7 cellular contexts compared by ENCODE assay signal in genomic region chr5:177336112-177336511, GRCh38. TPM values are rescaled to one million over a fixed set of nuclear protein-coding genes. Genes with fewer than 3 reads are reported as not detected.
DNase-seq lines count a peak whose midpoint lies in the region; ATAC-seq, FAIRE-seq and TF ChIP-seq lines count a peak whose summit lies in the region.

No MANE protein-coding gene starts in this region.

- H3F3A ChIP-seq in MM.1S (ENCODE audit: insufficient read depth, low read length), result no peaks in the 10 kb centered on the region

- H3K9ac ChIP-seq in MM.1S (ENCODE audit: low read length) (no peak overlapping the region), K562 (ENCODE audit: insufficient read depth in 1 of 2, low read depth in 2 of 2, low read length in 2 of 2) (no peak overlapping the region)

- no TSS peak for BruUV-seq in K562 (replicated peaks; lab: Mats Ljungman, UMichigan)

- no peak overlapping the region for H2AFZ ChIP-seq in MM.1S (ENCODE audit: low read length)
- H2AFZ ChIP-seq in K562 (ENCODE audit: low read depth, low read length), result no peak overlapping the region
- no peak overlapping the region for H2AFZ ChIP-seq in osteoblast (ENCODE audit: low read length)

- TF ChIP-seq RAD21 in K562 (CRISPR knock-in tag; conservative IDR thresholded peaks at IDR 0.05 in 1 of 2, IDR thresholded peaks at IDR 0.05 in 1 of 2), result no peak

- H3K79me2 ChIP-seq in MM.1S (ENCODE audit: low read length), result peaks cover 36% of the 10 kb centered on the region
- peaks cover 11% of the 10 kb centered on the region for H3K79me2 ChIP-seq in K562 (ENCODE audit: control insufficient read depth, insufficient read depth, low read length)
- H3K79me2 ChIP-seq in osteoblast (ENCODE audit: insufficient read depth, low read length), result peaks cover 26% of the 10 kb centered on the region

- no peak for FAIRE-seq in K562 (lab: Jason Lieb, UNC)

- peaks cover 55% of the 10 kb centered on the region for H3K36me3 ChIP-seq in GM06990 (ENCODE audit: control insufficient read depth, insufficient read depth, low read length)
- peaks cover 9% of the 10 kb centered on the region; the same call in 1 of the 2 replicates for H3K36me3 ChIP-seq in MM.1S (replicated peaks; ENCODE audit: insufficient read depth, low read length)
- H3K36me3 ChIP-seq in K562 (ENCODE audit: control insufficient read depth, insufficient read depth, low read length), result peaks cover 91% of the 10 kb centered on the region
- H3K36me3 ChIP-seq in osteoblast (ENCODE audit: insufficient read depth, low read length), result peaks cover 48% of the 10 kb centered on the region

- H3K4me2 ChIP-seq in MM.1S (ENCODE audit: low read depth, low read length) (no peak overlapping the region), K562 (ENCODE audit: insufficient read depth, low read length) (no peak overlapping the region), osteoblast (ENCODE audit: insufficient read depth, low read length) (no peak overlapping the region)

- H3K27me3 ChIP-seq in GM06990 (replicated peaks; ENCODE audit: control insufficient read depth, insufficient read depth, low read length), result no peaks in the 10 kb centered on the region
- H3K27me3 ChIP-seq in MM.1S (replicated peaks; ENCODE audit: insufficient read depth, low read length), result no peaks in the 10 kb centered on the region
- no peaks in the 10 kb centered on the region for H3K27me3 ChIP-seq in K562 (ENCODE audit: control insufficient read depth in 2 of 2, insufficient read depth in 2 of 2, low read length in 2 of 2)
- no peaks in the 10 kb centered on the region for H3K27me3 ChIP-seq in osteoblast (ENCODE audit: insufficient read depth, low read length)

- TF ChIP-seq CTCF in GM06990 (IDR thresholded peaks at IDR 0.05; ENCODE audit: insufficient read depth, low read length, poor library complexity, severe bottlenecking) (peak; percentile 49), MM.1S (IDR thresholded peaks at IDR 0.05; ENCODE audit: low read length) (peak; percentile 41), K562 (IDR thresholded peaks at IDR 0.05 in 2 of 3, conservative IDR thresholded peaks at IDR 0.05 in 1 of 3; ENCODE audit: insufficient read depth in 2 of 3, low read depth in 1 of 3, low read length in 3 of 3) (peak; percentile 33 to 64 (median 47); a peak in 5 of 6 replicates), osteoblast (IDR thresholded peaks at IDR 0.05; ENCODE audit: extremely low read depth, low read depth, low read length) (peak; percentile 38)

- intact Hi-C loops in K562 (cut with micrococcal nuclease), result no loop called here

- CTCF ChIA-PET in K562 (lab: Yijun Ruan, JAX; ENCODE audit: low intra/inter-chr PET ratio), result no interaction called here

- ATAC-seq in K562 (peak; percentile 58), GM19395 (IDR thresholded peaks at IDR 0.05; ENCODE audit: unreplicated experiment) (no peak)

- H3K4me1 ChIP-seq in MM.1S (ENCODE audit: low read length) (no peaks in the 10 kb centered on the region), K562 (replicated peaks in 1 of 2; ENCODE audit: control insufficient read depth in 2 of 2, insufficient read depth in 2 of 2, low read length in 2 of 2) (peaks cover 0 to under 1% of the 10 kb centered on the region in 2 experiments; a peak in 1 of 5 replicates), osteoblast (ENCODE audit: insufficient read depth, low read length) (no peaks in the 10 kb centered on the region)

- no peak for TF ChIP-seq EP300 in K562 (IDR thresholded peaks at IDR 0.05; ENCODE audit: low read length)

- H3K27ac ChIP-seq in MM.1S (ENCODE audit: low read length) (no peak overlapping the region), K562 (ENCODE audit: extremely low read depth, low read depth, low read length) (no peak overlapping the region), osteoblast (ENCODE audit: low read depth, low read length) (no peak overlapping the region)

- H3K4me3 ChIP-seq in GM06990 (replicated peaks; ENCODE audit: low read depth, low read length), result no peak overlapping the region
- H3K4me3 ChIP-seq in MM.1S (ENCODE audit: low read length), result no peak overlapping the region
- no peak overlapping the region for H3K4me3 ChIP-seq in K562
- no peak overlapping the region for H3K4me3 ChIP-seq in osteoblast (ENCODE audit: insufficient read depth, low read length)

- H4K20me1 ChIP-seq in MM.1S (ENCODE audit: insufficient read depth, low read length), result 0 out of 2 replicates have a peak, but pooled peaks cover 3% of the 10 kb centered on the region
- 0 out of 2 replicates have a peak, but pooled peaks cover 8% of the 10 kb centered on the region for H4K20me1 ChIP-seq in K562 (replicated peaks; ENCODE audit: control insufficient read depth, insufficient read depth, low read length)
- H4K20me1 ChIP-seq in osteoblast (ENCODE audit: insufficient read depth, low read length), result peaks cover 19% of the 10 kb centered on the region

- WGBS in K562 (ENCODE audit: insufficient coverage, low coverage, missing lambda C conversion rate), result 78% methylated on average over 10 of the region's 12 CpGs

- no peaks in the 10 kb centered on the region for H3K9me3 ChIP-seq in MM.1S (replicated peaks; ENCODE audit: insufficient read depth, low read length)
- no peaks in the 10 kb centered on the region for H3K9me3 ChIP-seq in K562 (replicated peaks; ENCODE audit: control insufficient read depth, insufficient read depth, low read depth, low read length)
- H3K9me3 ChIP-seq in osteoblast (ENCODE audit: low read depth, low read length), result no peaks in the 10 kb centered on the region

- POLR2A ChIA-PET in K562 (lab: Yijun Ruan, JAX), result interaction anchor here (1.1 to 1.2 kb wide), 2 partner anchors 8 to 39 kb away, joined by 3 to 4 read pairs; no protein-coding TSS in a partner anchor

- DNase-seq in GM06990 (ENCODE audit: extremely low read depth, insufficient read length), result no peak
- no peak for DNase-seq in MM.1S
- DNase-seq in K562 (ENCODE audit: extremely low read depth in 1 of 4, low spot score in 3 of 4), result no peak
- peak; percentile 90 for DNase-seq in osteoblast (ENCODE audit: insufficient read length, low spot score, missing footprints)
- DNase-seq in dedifferentiated amniotic fluid mesenchymal stem cell (ENCODE audit: extremely low spot score), result no peak
- no peak for DNase-seq in SKM-1 treated with dmso at 0.1 percent for 144 hours (lab: John Stamatoyannopoulos, UW; ENCODE audit: unreplicated experiment)

- in situ Hi-C loops in K562 (cut with MboI), result no loop called here

- TF ChIP-seq POLR2A in K562 (conservative IDR thresholded peaks at IDR 0.05), result no peak

- no peaks in the 10 kb centered on the region for H3K9me1 ChIP-seq in K562 (ENCODE audit: control insufficient read depth, insufficient read depth, low read length)

- no peaks in the 10 kb centered on the region for H3K9me2 ChIP-seq in MM.1S (replicated peaks; ENCODE audit: insufficient read depth, low read length)

RNA-seq across cellular contexts. Expression of gene LMAN2, which starts 15.4 kb away (rescaled TPM):
- total RNA-seq in K562 (2011; cell fraction: chromatin; rRNA removed; ENCODE audit: low replicate concordance), result 108 and 260 TPM in 2 replicates
- 422 and 429 TPM in 2 replicates for total RNA-seq in K562 (2011; cell fraction: nucleolus; rRNA removed)
- 240 and 283 TPM in 2 replicates for total RNA-seq in K562 (2011; cell fraction: nucleoplasm; rRNA removed)
- total RNA-seq in K562 (2014; rRNA removed) (200 and 216 TPM in 2 replicates), K562 (2014; rRNA removed; fragmentation: Illumina TruSeq; extraction: Trizol) (69.3 and 110 TPM in 2 replicates), K562 (2015; rRNA removed; fragmentation: Illumina TruSeq; extraction: Trizol) (179 and 196 TPM in 2 replicates), K562 (2021) (130 and 136 TPM in 2 replicates), osteoblast (295 and 356 TPM in 2 replicates)
- polyA plus RNA-seq in K562 (2011; rRNA removed) (119 and 150 TPM in 2 replicates), K562 (2014; fragmentation: Illumina TruSeq; extraction: Trizol) (241 and 254 TPM in 2 replicates), K562 (2014; fragmentation: Nextera tagmentation; extraction: Ambion mirVana) (1 to 10 TPM; 2.7 to 8.5 TPM), K562 (2014; rRNA removed) (196 and 235 TPM in 2 replicates)
- 299 and 407 TPM in 2 replicates for polyA plus RNA-seq in K562 (2011; cell fraction: cytosol; rRNA removed)
- 207 and 224 TPM in 2 replicates for polyA plus RNA-seq in K562 (2011; cell fraction: nucleus; rRNA removed)
- 176 and 216 TPM in 2 replicates for polyA plus RNA-seq in K562 (2012)
- polyA minus RNA-seq in K562 (2011; rRNA and poly(A)+ RNA removed), result 113 and 151 TPM in 2 replicates
- 150 and 163 TPM in 2 replicates for polyA minus RNA-seq in K562 (2011; cell fraction: cytosol; rRNA and poly(A)+ RNA removed)
- polyA minus RNA-seq in K562 (2011; cell fraction: nucleus; rRNA and poly(A)+ RNA removed), result 76.1 and 108 TPM in 2 replicates

RNA-seq across cellular contexts. Expression of gene RGS14, which starts 21.6 kb away (rescaled TPM):
- 35.8 and 98.9 TPM in 2 replicates for total RNA-seq in K562 (2011; cell fraction: chromatin; rRNA removed; ENCODE audit: low replicate concordance)
- 87.6 and 104 TPM in 2 replicates for total RNA-seq in K562 (2011; cell fraction: nucleolus; rRNA removed)
- total RNA-seq in K562 (2011; cell fraction: nucleoplasm; rRNA removed), result 52.4 and 57.0 TPM in 2 replicates
- total RNA-seq in K562 (2014; rRNA removed) (63.1 and 86.1 TPM in 2 replicates), K562 (2014; rRNA removed; fragmentation: Illumina TruSeq; extraction: Trizol) (6.3 and 10.5 TPM in 2 replicates), K562 (2015; rRNA removed; fragmentation: Illumina TruSeq; extraction: Trizol) (34.5 and 38.8 TPM in 2 replicates), K562 (2021) (50.3 and 55.4 TPM in 2 replicates), osteoblast (7.4 and 9.4 TPM in 2 replicates)
- polyA plus RNA-seq in K562 (2011; rRNA removed) (21.2 and 40.8 TPM in 2 replicates), K562 (2014; fragmentation: Illumina TruSeq; extraction: Trizol) (42.0 and 46.3 TPM in 2 replicates), K562 (2014; fragmentation: Nextera tagmentation; extraction: Ambion mirVana) (1 to 10 TPM in 1 of 2 experiments, under 1 TPM in 1; 0.28 to 1.3 TPM), K562 (2014; rRNA removed) (75.9 and 101 TPM in 2 replicates)
- polyA plus RNA-seq in K562 (2011; cell fraction: cytosol; rRNA removed), result 54.2 and 98.9 TPM in 2 replicates
- polyA plus RNA-seq in K562 (2011; cell fraction: nucleus; rRNA removed), result 174 and 232 TPM in 2 replicates
- polyA plus RNA-seq in K562 (2012), result 40.9 and 53.0 TPM in 2 replicates
- polyA minus RNA-seq in K562 (2011; rRNA and poly(A)+ RNA removed), result 11.5 and 13.6 TPM in 2 replicates
- 20.3 and 24.8 TPM in 2 replicates for polyA minus RNA-seq in K562 (2011; cell fraction: cytosol; rRNA and poly(A)+ RNA removed)
- 49.7 and 64.5 TPM in 2 replicates for polyA minus RNA-seq in K562 (2011; cell fraction: nucleus; rRNA and poly(A)+ RNA removed)

RNA-seq across cellular contexts. Expression of gene MXD3, which starts 24.4 kb away (rescaled TPM):
- total RNA-seq in K562 (2011; cell fraction: chromatin; rRNA removed; ENCODE audit: low replicate concordance), result 16.1 and 35.8 TPM in 2 replicates
- 30.9 and 32.9 TPM in 2 replicates for total RNA-seq in K562 (2011; cell fraction: nucleolus; rRNA removed)
- total RNA-seq in K562 (2011; cell fraction: nucleoplasm; rRNA removed), result 25.8 and 34.4 TPM in 2 replicates
- total RNA-seq in K562 (2014; rRNA removed), result 18.2 and 19.5 TPM in 2 replicates
- total RNA-seq in K562 (2014; rRNA removed; fragmentation: Illumina TruSeq; extraction: Trizol), result 0.65 and 0.83 TPM in 2 replicates
- total RNA-seq in K562 (2015; rRNA removed; fragmentation: Illumina TruSeq; extraction: Trizol), result 4.5 and 6.1 TPM in 2 replicates
- total RNA-seq in K562 (2021), result 12.0 and 16.2 TPM in 2 replicates
- 5.2 and 13.6 TPM in 2 replicates for polyA plus RNA-seq in K562 (2011; rRNA removed)
- polyA plus RNA-seq in K562 (2011; cell fraction: cytosol; rRNA removed), result 9.9 and 15.2 TPM in 2 replicates
- polyA plus RNA-seq in K562 (2011; cell fraction: nucleus; rRNA removed), result 81.7 and 87.5 TPM in 2 replicates
- polyA plus RNA-seq in K562 (2012), result 9.2 and 20.7 TPM in 2 replicates
- 1.8 and 4.5 TPM in 2 replicates for polyA plus RNA-seq in K562 (2014; fragmentation: Illumina TruSeq; extraction: Trizol)
- polyA plus RNA-seq in K562 (2014; fragmentation: Nextera tagmentation; extraction: Ambion mirVana), result under 1 TPM; 0.28 to 0.59 TPM
- 22.8 and 24.8 TPM in 2 replicates for polyA plus RNA-seq in K562 (2014; rRNA removed)
- 1.8 and 1.9 TPM in 2 replicates for polyA minus RNA-seq in K562 (2011; rRNA and poly(A)+ RNA removed)
- polyA minus RNA-seq in K562 (2011; cell fraction: cytosol; rRNA and poly(A)+ RNA removed), result 1.2 and 4.6 TPM in 2 replicates
- polyA minus RNA-seq in K562 (2011; cell fraction: nucleus; rRNA and poly(A)+ RNA removed), result 12.3 and 14.9 TPM in 2 replicates
- 2.7 and 3.3 TPM in 2 replicates for total RNA-seq in osteoblast

RNA-seq across cellular contexts. Expression of gene PRELID1, which starts 32.5 kb away (rescaled TPM):
- total RNA-seq in K562 (2011; cell fraction: chromatin; rRNA removed; ENCODE audit: low replicate concordance), result 48.2 and 87.9 TPM in 2 replicates
- total RNA-seq in K562 (2011; cell fraction: nucleolus; rRNA removed), result 113 and 136 TPM in 2 replicates
- total RNA-seq in K562 (2011; cell fraction: nucleoplasm; rRNA removed), result 88.0 and 98.6 TPM in 2 replicates
- total RNA-seq in K562 (2014; rRNA removed) (330 and 397 TPM in 2 replicates), K562 (2014; rRNA removed; fragmentation: Illumina TruSeq; extraction: Trizol) (240 and 288 TPM in 2 replicates), K562 (2015; rRNA removed; fragmentation: Illumina TruSeq; extraction: Trizol) (336 and 342 TPM in 2 replicates), K562 (2021) (357 and 376 TPM in 2 replicates), osteoblast (69.5 and 82.2 TPM in 2 replicates)
- polyA plus RNA-seq in K562 (2011; rRNA removed) (306 and 340 TPM in 2 replicates), K562 (2014; fragmentation: Illumina TruSeq; extraction: Trizol) (313 and 379 TPM in 2 replicates), K562 (2014; fragmentation: Nextera tagmentation; extraction: Ambion mirVana) (10 to 100 TPM; 40.1 to 63.7 TPM), K562 (2014; rRNA removed) (484 and 583 TPM in 2 replicates)
- polyA plus RNA-seq in K562 (2011; cell fraction: cytosol; rRNA removed), result 419 and 903 TPM in 2 replicates
- 140 and 180 TPM in 2 replicates for polyA plus RNA-seq in K562 (2011; cell fraction: nucleus; rRNA removed)
- polyA plus RNA-seq in K562 (2012), result 250 and 264 TPM in 2 replicates
- 122 and 169 TPM in 2 replicates for polyA minus RNA-seq in K562 (2011; rRNA and poly(A)+ RNA removed)
- polyA minus RNA-seq in K562 (2011; cell fraction: cytosol; rRNA and poly(A)+ RNA removed), result 115 and 142 TPM in 2 replicates
- 52.6 and 54.7 TPM in 2 replicates for polyA minus RNA-seq in K562 (2011; cell fraction: nucleus; rRNA and poly(A)+ RNA removed)

RNA-seq across cellular contexts. Expression of gene RAB24, which starts 32.6 kb away (rescaled TPM):
- 54.0 and 133 TPM in 2 replicates for total RNA-seq in K562 (2011; cell fraction: chromatin; rRNA removed; ENCODE audit: low replicate concordance)
- total RNA-seq in K562 (2011; cell fraction: nucleolus; rRNA removed), result 129 and 138 TPM in 2 replicates
- total RNA-seq in K562 (2011; cell fraction: nucleoplasm; rRNA removed), result 74.5 and 88.1 TPM in 2 replicates
- total RNA-seq in K562 (2014; rRNA removed) (61.1 and 72.5 TPM in 2 replicates), K562 (2014; rRNA removed; fragmentation: Illumina TruSeq; extraction: Trizol) (16.8 and 21.2 TPM in 2 replicates), K562 (2015; rRNA removed; fragmentation: Illumina TruSeq; extraction: Trizol) (21.1 and 22.2 TPM in 2 replicates), K562 (2021) (52.5 and 56.7 TPM in 2 replicates), osteoblast (21.5 and 22.8 TPM in 2 replicates)
- polyA plus RNA-seq in K562 (2011; rRNA removed) (70.4 and 85.1 TPM in 2 replicates), K562 (2014; fragmentation: Illumina TruSeq; extraction: Trizol) (34.8 and 40.4 TPM in 2 replicates), K562 (2014; fragmentation: Nextera tagmentation; extraction: Ambion mirVana) (10 to 100 TPM; 13.9 to 15.7 TPM), K562 (2014; rRNA removed) (107 TPM in 2 replicates)
- 83.0 and 103 TPM in 2 replicates for polyA plus RNA-seq in K562 (2011; cell fraction: cytosol; rRNA removed)
- polyA plus RNA-seq in K562 (2011; cell fraction: nucleus; rRNA removed), result 376 and 417 TPM in 2 replicates
- 48.9 and 65.7 TPM in 2 replicates for polyA plus RNA-seq in K562 (2012)
- polyA minus RNA-seq in K562 (2011; rRNA and poly(A)+ RNA removed), result 15.0 and 17.4 TPM in 2 replicates
- polyA minus RNA-seq in K562 (2011; cell fraction: cytosol; rRNA and poly(A)+ RNA removed), result 10.5 and 14.7 TPM in 2 replicates
- polyA minus RNA-seq in K562 (2011; cell fraction: nucleus; rRNA and poly(A)+ RNA removed), result 32.3 and 39.1 TPM in 2 replicates
